Comparison of ENCODE assay signal across 1 cellular context in genomic region chr10:132493246-132493755, GRCh38.
TF ChIP-seq lines count a peak whose summit lies in the region.

No MANE protein-coding gene starts in this region.

TF ChIP-seq in WTC11, 78 proteins besides CTCF, POLR2A, EP300 and RAD21 (continued from another document):
- TF ChIP-seq, protein P1, sequence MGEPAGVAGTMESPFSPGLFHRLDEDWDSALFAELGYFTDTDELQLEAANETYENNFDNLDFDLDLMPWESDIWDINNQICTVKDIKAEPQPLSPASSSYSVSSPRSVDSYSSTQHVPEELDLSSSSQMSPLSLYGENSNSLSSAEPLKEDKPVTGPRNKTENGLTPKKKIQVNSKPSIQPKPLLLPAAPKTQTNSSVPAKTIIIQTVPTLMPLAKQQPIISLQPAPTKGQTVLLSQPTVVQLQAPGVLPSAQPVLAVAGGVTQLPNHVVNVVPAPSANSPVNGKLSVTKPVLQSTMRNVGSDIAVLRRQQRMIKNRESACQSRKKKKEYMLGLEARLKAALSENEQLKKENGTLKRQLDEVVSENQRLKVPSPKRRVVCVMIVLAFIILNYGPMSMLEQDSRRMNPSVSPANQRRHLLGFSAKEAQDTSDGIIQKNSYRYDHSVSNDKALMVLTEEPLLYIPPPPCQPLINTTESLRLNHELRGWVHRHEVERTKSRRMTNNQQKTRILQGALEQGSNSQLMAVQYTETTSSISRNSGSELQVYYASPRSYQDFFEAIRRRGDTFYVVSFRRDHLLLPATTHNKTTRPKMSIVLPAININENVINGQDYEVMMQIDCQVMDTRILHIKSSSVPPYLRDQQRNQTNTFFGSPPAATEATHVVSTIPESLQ (CRISPR knock-in tag; IDR thresholded peaks at IDR 0.05), result no peak
- TF ChIP-seq, protein P2, sequence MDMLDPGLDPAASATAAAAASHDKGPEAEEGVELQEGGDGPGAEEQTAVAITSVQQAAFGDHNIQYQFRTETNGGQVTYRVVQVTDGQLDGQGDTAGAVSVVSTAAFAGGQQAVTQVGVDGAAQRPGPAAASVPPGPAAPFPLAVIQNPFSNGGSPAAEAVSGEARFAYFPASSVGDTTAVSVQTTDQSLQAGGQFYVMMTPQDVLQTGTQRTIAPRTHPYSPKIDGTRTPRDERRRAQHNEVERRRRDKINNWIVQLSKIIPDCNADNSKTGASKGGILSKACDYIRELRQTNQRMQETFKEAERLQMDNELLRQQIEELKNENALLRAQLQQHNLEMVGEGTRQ (CRISPR knock-in tag; IDR thresholded peaks at IDR 0.05), result no peak
- TF ChIP-seq, protein P3, sequence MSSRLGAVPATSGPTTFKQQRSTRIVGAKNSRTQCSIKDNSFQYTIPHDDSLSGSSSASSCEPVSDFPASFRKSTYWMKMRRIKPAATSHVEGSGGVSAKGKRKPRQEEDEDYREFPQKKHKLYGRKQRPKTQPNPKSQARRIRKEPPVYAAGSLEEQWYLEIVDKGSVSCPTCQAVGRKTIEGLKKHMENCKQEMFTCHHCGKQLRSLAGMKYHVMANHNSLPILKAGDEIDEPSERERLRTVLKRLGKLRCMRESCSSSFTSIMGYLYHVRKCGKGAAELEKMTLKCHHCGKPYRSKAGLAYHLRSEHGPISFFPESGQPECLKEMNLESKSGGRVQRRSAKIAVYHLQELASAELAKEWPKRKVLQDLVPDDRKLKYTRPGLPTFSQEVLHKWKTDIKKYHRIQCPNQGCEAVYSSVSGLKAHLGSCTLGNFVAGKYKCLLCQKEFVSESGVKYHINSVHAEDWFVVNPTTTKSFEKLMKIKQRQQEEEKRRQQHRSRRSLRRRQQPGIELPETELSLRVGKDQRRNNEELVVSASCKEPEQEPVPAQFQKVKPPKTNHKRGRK (CRISPR knock-in tag; IDR thresholded peaks at IDR 0.05; ENCODE audit: borderline replicate concordance), result no peak
- TF ChIP-seq ATF1 (CRISPR knock-in tag; IDR thresholded peaks at IDR 0.05) (no peak), STAT6 (CRISPR knock-in tag; conservative IDR thresholded peaks at IDR 0.05; ENCODE audit: low read depth) (no peak)
TF ChIP-seq in WTC11: peak in this region for 0.
